Comparison of ENCODE assay signal across 8 cellular contexts in genomic region chr15:63156708-63157065, GRCh38. TPM values are rescaled to one million over a fixed set of nuclear protein-coding genes. Genes with fewer than 3 reads are reported as not detected.
DNase-seq lines count a peak whose midpoint lies in the region; ATAC-seq and TF ChIP-seq lines count a peak whose summit lies in the region.

No MANE protein-coding gene starts in this region.

- TF ChIP-seq POLR2A in breast epithelium (IDR thresholded peaks at IDR 0.05): no peak

- no peaks in the 10 kb centered on the region for H3K4me1 ChIP-seq in breast epithelium

- TF ChIP-seq CTCF in breast epithelium (IDR thresholded peaks at IDR 0.05): no peak

- ATAC-seq in GM18520 (IDR thresholded peaks at IDR 0.05; ENCODE audit: unreplicated experiment) (peak; percentile 8), HG03095 (IDR thresholded peaks at IDR 0.05; ENCODE audit: unreplicated experiment) (no peak)

- no peaks in the 10 kb centered on the region for H3K36me3 ChIP-seq in breast epithelium

- H3K27me3 ChIP-seq in breast epithelium: no peaks in the 10 kb centered on the region

- peak; percentile 42 for DNase-seq in AG08396 (ENCODE audit: low spot score)
- peak; percentile 67 for DNase-seq in OCI-M1 (lab: John Stamatoyannopoulos, UW)
- DNase-seq in breast epithelium (ENCODE audit: low spot score in 2 of 2): no peak
- peak; percentile 29 for DNase-seq in iPS-NIHi11 (ENCODE audit: low spot score)
- no peak for DNase-seq in skeletal muscle cell (ENCODE audit: low read depth)
- no peak for DNase-seq in SHP77 treated with DMSO at 0.1 percent for 48 hours (lab: John Stamatoyannopoulos, UW)

- no peaks in the 10 kb centered on the region for H3K9me3 ChIP-seq in breast epithelium

- peak overlapping the region; percentile 71 to 96 (median 81) for H3K4me3 ChIP-seq in breast epithelium
- peak overlapping the region; percentile 89 for H3K4me3 ChIP-seq in skeletal muscle cell (ENCODE audit: low read depth, low read length)

- intact Hi-C loops in breast epithelium (cut with DNase I; ENCODE audit: low total_unique reads): no loop called here

- H3K27ac ChIP-seq in breast epithelium: peak overlapping the region; percentile 96 to 97

RNA-seq across cellular contexts. Expression of gene RPS27L, which starts 0.6 kb away (rescaled TPM):
- total RNA-seq in breast epithelium: 100 to 1,000 TPM; 121 to 200 (median 152) TPM

RNA-seq across cellular contexts. Expression of gene RAB8B, which starts 32.7 kb away (rescaled TPM):
- 10 to 100 TPM; 31.3 to 46.2 (median 36.7) TPM for total RNA-seq in breast epithelium

RNA-seq across cellular contexts. Expression of gene LACTB, which starts 35.0 kb away (rescaled TPM):
- total RNA-seq in breast epithelium: 10 to 100 TPM; 15.7 to 17.6 (median 17.1) TPM

Comparison
In these comparisons a context has a peak if more than half of its experiments do, and no peak if none do; other contexts are left out.
1. DNase-seq: peak in AG08396 (single experiment), OCI-M1 (single experiment) and iPS-NIHi11 (single experiment); none in breast epithelium (0 of 2), skeletal muscle cell (single experiment) and SHP77 treated with DMSO at 0.1 percent for 48 hours (single experiment).